Comparison of ENCODE assay signal across 28 cellular contexts in genomic region chr17:17481860-17482259, GRCh38.
"Had no signal": no experiment of that assay in that cellular context is flagged by ENCODE, and none has a peak within 500 bp of the region (broad histone marks: within the 10 kb centered on the region; RNA-seq: fewer than 3 reads in every experiment).

No MANE protein-coding gene starts in this region.

- ATAC-seq: activated CD4-positive, alpha-beta T cell treated with anti-CD3 and anti-CD28 coated beads for 36 hours; esophagus mucosa; foreskin keratinocyte; left lung; natural killer cell; sciatic nerve; stimulated activated effector memory CD8-positive, alpha-beta T cell treated with anti-CD3 and anti-CD28 coated beads, Interleukin-12 subunit alpha, Interleukin-12 subunit beta, amount 100 ng/mL, for 72 hours had no signal

- H3K36me3 Mint-ChIP-seq: natural killer cell had no signal

- H3K36me3 ChIP-seq: uterus had no signal

- H3K9me3 ChIP-seq: left lung, thoracic aorta, uterus had no signal

- H3K27me3 ChIP-seq: foreskin keratinocyte, left lung, uterus had no signal

- H3K4me1 ChIP-seq: foreskin keratinocyte had no signal

- DNase-seq: activated CD4-positive, alpha-beta T cell treated with anti-CD3 and anti-CD28 coated beads for 36 hours; activated CD4-positive, alpha-beta T cell treated with anti-CD3 and anti-CD28 coated beads, Interleukin-2, amount 50 U/mL, for 4 hours; activated CD4-positive, CD25-positive, alpha-beta regulatory T cell; activated CD8-positive, alpha-beta memory T cell treated with anti-CD3 and anti-CD28 coated beads for 24 hours; activated gamma-delta T cell treated with Interleukin-2 at 50 U/mL for 16 hours; activated naive CD4-positive, alpha-beta T cell treated with anti-CD3 and anti-CD28 coated beads, Interleukin-2, amount 50 U/mL, for 16 hours; activated T-cell treated with anti-CD3 and anti-CD28 coated beads, Interleukin-2, amount 50 U/mL, for 1 hour; amniotic stem cell; caudate nucleus; cortex of kidney; foreskin keratinocyte; left lung; mesendoderm; natural killer cell; posterior cingulate gyrus; stimulated activated CD4-positive, alpha-beta T cell treated with anti-CD3 and anti-CD28 coated beads, Interleukin-12 subunit alpha, Interleukin-12 subunit beta, amount 100 ng/mL, for 4 hours; stimulated activated CD4-positive, alpha-beta T cell treated with anti-CD3 and anti-CD28 coated beads, Interleukin-4, amount 100 ng/mL, for 24 hours; T-helper 1 cell; uterus had no signal

- H3K27me3 Mint-ChIP-seq: activated CD4-positive, alpha-beta T cell treated with anti-CD3 and anti-CD28 coated beads for 36 hours; stimulated activated naive CD8-positive, alpha-beta T cell treated with anti-CD3 and anti-CD28 coated beads, Interleukin-15, Interleukin-2, amounts not matched to agents 100 ng/mL and 50 ng/mL, for 24 hours; type B pancreatic cell had no signal

- H3K4me3 ChIP-seq: left lung, lung, skin epidermis, thoracic aorta, uterus had no signal

- H3K9me3 Mint-ChIP-seq: natural killer cell; stimulated activated effector memory CD8-positive, alpha-beta T cell treated with anti-CD3 and anti-CD28 coated beads, Interleukin-12 subunit alpha, Interleukin-12 subunit beta, amount 100 ng/mL, for 72 hours; stimulated activated naive CD8-positive, alpha-beta T cell treated with anti-CD3 and anti-CD28 coated beads, Interleukin-15, Interleukin-2, amounts not matched to agents 100 ng/mL and 50 ng/mL, for 24 hours; T-helper 2 cell treated with Interferon-gamma antibody and Interleukin-4, amounts not matched to agents 5 μg/mL and 100 μg/mL, for 36 hours; type B pancreatic cell had no signal

- H3K27ac Mint-ChIP-seq: activated CD4-positive, alpha-beta T cell treated with anti-CD3 and anti-CD28 coated beads for 36 hours; stimulated activated naive CD8-positive, alpha-beta T cell treated with anti-CD3 and anti-CD28 coated beads, Interleukin-15, Interleukin-2, amounts not matched to agents 100 ng/mL and 50 ng/mL, for 24 hours; T-helper 2 cell treated with Interferon-gamma antibody and Interleukin-4, amounts not matched to agents 5 μg/mL and 100 μg/mL, for 36 hours; type B pancreatic cell had no signal

- H3K27ac ChIP-seq: foreskin keratinocyte, left lung, thoracic aorta had no signal

- H3K4me3 Mint-ChIP-seq: activated CD4-positive, alpha-beta T cell treated with anti-CD3 and anti-CD28 coated beads for 36 hours; natural killer cell; stimulated activated effector memory CD8-positive, alpha-beta T cell treated with anti-CD3 and anti-CD28 coated beads, Interleukin-12 subunit alpha, Interleukin-12 subunit beta, amount 100 ng/mL, for 72 hours; stimulated activated naive CD8-positive, alpha-beta T cell treated with anti-CD3 and anti-CD28 coated beads, Interleukin-15, Interleukin-2, amounts not matched to agents 100 ng/mL and 50 ng/mL, for 24 hours; T-helper 2 cell treated with Interferon-gamma antibody and Interleukin-4, amounts not matched to agents 5 μg/mL and 100 μg/mL, for 36 hours; type B pancreatic cell had no signal
